ENCODE assay signal across 10 cellular contexts in the genomic region with DNA sequence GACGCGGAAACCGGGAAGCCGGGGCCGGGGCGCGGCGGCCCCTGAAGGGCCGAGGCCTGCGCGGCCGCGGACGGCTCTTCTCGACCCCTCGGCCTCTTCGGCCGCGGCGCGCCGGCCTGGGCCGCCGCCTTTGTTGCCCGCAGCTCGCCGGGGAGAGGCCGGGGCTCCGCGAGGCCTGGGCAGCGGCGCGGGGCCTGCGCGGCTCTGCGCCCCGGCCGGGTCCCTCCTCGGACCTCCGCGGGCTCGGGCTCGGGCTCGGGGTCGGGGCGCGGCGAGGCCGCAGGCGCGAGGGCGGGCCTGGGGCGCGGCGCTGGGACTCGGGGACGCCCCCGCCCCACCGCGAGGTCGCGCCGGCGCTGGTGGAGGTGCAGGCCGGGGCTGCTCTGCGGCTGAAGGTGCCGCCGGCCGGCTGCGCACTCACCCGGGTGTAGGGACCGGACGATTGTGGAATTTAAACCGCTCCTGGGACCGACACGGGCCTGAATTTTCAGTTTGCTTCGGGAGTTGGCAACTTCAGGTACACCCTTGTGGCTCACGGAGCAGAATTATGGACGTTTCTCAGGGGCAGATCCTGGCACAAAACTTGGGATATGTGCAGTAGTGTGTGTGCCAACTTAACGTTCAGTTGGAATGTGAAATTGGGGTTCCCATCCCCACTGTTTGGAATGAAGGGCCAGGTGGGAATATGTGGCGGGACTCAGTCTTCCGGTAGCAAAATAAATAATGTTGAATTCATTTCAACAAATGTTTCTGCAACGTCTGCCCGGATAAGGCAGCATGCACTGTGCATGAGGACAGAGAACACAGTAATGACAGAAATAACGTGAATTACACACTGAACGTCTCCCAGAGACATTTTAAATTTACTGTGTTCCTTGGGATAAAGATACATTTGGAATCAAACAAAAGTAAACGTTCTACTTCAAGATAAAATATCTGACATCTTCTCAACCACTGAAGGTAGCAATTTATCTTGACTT. TPM values are rescaled to one million over a fixed set of nuclear protein-coding genes. Genes with fewer than 3 reads are reported as not detected.
DNase-seq lines count a peak whose midpoint lies in the region; ATAC-seq and TF ChIP-seq lines count a peak whose summit lies in the region.
"Had no signal": no experiment of that assay in that cellular context is flagged by ENCODE, and none has a peak within 500 bp of the region (broad histone marks: within the 10 kb centered on the region; RNA-seq: fewer than 3 reads in every experiment).

No MANE protein-coding gene starts in this region.

- peaks cover 0 to 5% (median 0%) of the 10 kb centered on the region in 5 donors for H3K36me3 Mint-ChIP-seq in naive thymus-derived CD4-positive, alpha-beta T cell

- H3K9me3 ChIP-seq in WERI-Rb-1 (ENCODE audit: severe bottlenecking) = no peaks in the 10 kb centered on the region
- no peaks in the 10 kb centered on the region for H3K9me3 ChIP-seq in fibroblast of lung (ENCODE audit: control insufficient read depth, insufficient read depth, low read depth, low read length)
- no peaks in the 10 kb centered on the region for H3K9me3 ChIP-seq in naive thymus-derived CD4-positive, alpha-beta T cell (ENCODE audit: control insufficient read depth in 2 of 3, low read length in 3 of 3)
- H3K9me3 ChIP-seq: neutrophil had no signal

- DNase-seq in NCI-H2107 treated with DMSO at 0.1 percent for 48 hours (lab: John Stamatoyannopoulos, UW; ENCODE audit: unreplicated experiment) = peak; percentile 31
- no peak for DNase-seq in NCI-H2107 (lab: John Stamatoyannopoulos, UW)
- peak; percentile 85 for DNase-seq in GM20000 (ENCODE audit: low spot score)
- no peak for DNase-seq in WERI-Rb-1
- DNase-seq in fibroblast of lung (ENCODE audit: low read depth in 2 of 2) = peak; percentile 46
- DNase-seq in naive thymus-derived CD4-positive, alpha-beta T cell = peak in 4 of 9 donors; percentile 2 to 62 (median 8)
- no peak for DNase-seq in NCI-H128 (lab: John Stamatoyannopoulos, UW; ENCODE audit: unreplicated experiment)
- DNase-seq: DND-41 had no signal

- peaks cover 52% of the 10 kb centered on the region for H3K79me2 ChIP-seq in fibroblast of lung (ENCODE audit: control insufficient read depth, insufficient read depth, low read length)

- intact Hi-C loops in naive thymus-derived CD4-positive, alpha-beta T cell (cut with micrococcal nuclease) = loop anchor here (2.0 to 10.0 kb wide), 2 partner anchors 85 to 145 kb away; a partner anchor contains a TSS

- H3K27me3 ChIP-seq in WERI-Rb-1 (ENCODE audit: insufficient read depth, low read depth, severe bottlenecking) (no peaks in the 10 kb centered on the region), fibroblast of lung (ENCODE audit: control insufficient read depth, insufficient read depth, low read length) (no peaks in the 10 kb centered on the region)
- H3K27me3 ChIP-seq in naive thymus-derived CD4-positive, alpha-beta T cell (ENCODE audit: control insufficient read depth in 2 of 2, insufficient read depth in 2 of 2, low read length in 2 of 2) = no peaks in the 10 kb centered on the region

- peak overlapping the region; percentile 96 for H3K4me2 ChIP-seq in fibroblast of lung (ENCODE audit: extremely low read depth, insufficient read depth, low read length)

- no peaks in the 10 kb centered on the region for H3K36me3 ChIP-seq in WERI-Rb-1
- peaks cover 2% of the 10 kb centered on the region for H3K36me3 ChIP-seq in fibroblast of lung (ENCODE audit: control insufficient read depth, insufficient read depth, low read length)
- H3K36me3 ChIP-seq in naive thymus-derived CD4-positive, alpha-beta T cell (ENCODE audit: control insufficient read depth in 2 of 3, insufficient read depth in 3 of 3, low read length in 3 of 3) = no peaks in the 10 kb centered on the region
- H3K36me3 ChIP-seq: neutrophil had no signal

- peaks cover 10 to 29% (median 26%) of the 10 kb centered on the region in 7 donors for H3K4me1 Mint-ChIP-seq in naive thymus-derived CD4-positive, alpha-beta T cell

- TF ChIP-seq CTCF in GM20000 (IDR thresholded peaks at IDR 0.05; ENCODE audit: extremely low read depth, missing control alignments) (no peak), WERI-Rb-1 (IDR thresholded peaks at IDR 0.05; ENCODE audit: low read depth, low read length) (no peak), fibroblast of lung (conservative IDR thresholded peaks at IDR 0.05 in 1 of 2, IDR thresholded peaks at IDR 0.05 in 1 of 2; ENCODE audit: low read depth in 1 of 2, low read length in 2 of 2) (no peak)

- ATAC-seq in HG03521 (IDR thresholded peaks at IDR 0.05; ENCODE audit: unreplicated experiment) = peak; percentile 40
- ATAC-seq in naive thymus-derived CD4-positive, alpha-beta T cell = peak; percentile 28

- H3K27ac ChIP-seq in WERI-Rb-1 (peak overlapping the region; percentile 71), fibroblast of lung (ENCODE audit: insufficient read depth, low read length) (peak overlapping the region; percentile 78)
- H3K27ac ChIP-seq in naive thymus-derived CD4-positive, alpha-beta T cell (ENCODE audit: low read depth, low read length) = no peak overlapping the region
- H3K27ac ChIP-seq: neutrophil had no signal

- H3K4me3 Mint-ChIP-seq in naive thymus-derived CD4-positive, alpha-beta T cell = peak overlapping the region; percentile 84 to 93 (median 88)

- peaks cover 13 to 51% (median 37%) of the 10 kb centered on the region in 5 donors for H3K27me3 Mint-ChIP-seq in naive thymus-derived CD4-positive, alpha-beta T cell

- H4K20me1 ChIP-seq in fibroblast of lung (ENCODE audit: control insufficient read depth, extremely low read depth, insufficient read depth, low read length) = no peaks in the 10 kb centered on the region

- CTCF ChIA-PET in naive thymus-derived CD4-positive, alpha-beta T cell (lab: Charles Lee) = no interaction called here

- H3K9me3 Mint-ChIP-seq in naive thymus-derived CD4-positive, alpha-beta T cell = peaks cover 0 to 4% (median 0%) of the 10 kb centered on the region in 11 donors

- H2AFZ ChIP-seq in fibroblast of lung (ENCODE audit: low read length) = peak overlapping the region; percentile 20

- peak overlapping the region in 7 of 9 donors; percentile 4 to 92 (median 46) for H3K27ac Mint-ChIP-seq in naive thymus-derived CD4-positive, alpha-beta T cell

- peak overlapping the region; percentile 85 for H3K9ac ChIP-seq in fibroblast of lung (ENCODE audit: insufficient read depth, low read length)

- POLR2A ChIA-PET in naive thymus-derived CD4-positive, alpha-beta T cell (lab: Charles Lee) = no interaction called here

- H3K4me3 ChIP-seq in WERI-Rb-1 (ENCODE audit: low read depth, low read length) (peak overlapping the region; percentile 69), fibroblast of lung (replicated peaks in 1 of 4; ENCODE audit: control extremely low read depth in 1 of 4, insufficient read depth in 1 of 4, low read depth in 3 of 4, low read length in 4 of 4) (peak overlapping the region; percentile 85 to 98 (median 94))
- H3K4me3 ChIP-seq in naive thymus-derived CD4-positive, alpha-beta T cell (ENCODE audit: low read length) = peak overlapping the region; percentile 48

- H3K4me1 ChIP-seq in fibroblast of lung (ENCODE audit: control insufficient read depth, extremely low read depth, insufficient read depth, low read length) = peaks cover 13% of the 10 kb centered on the region
- no peaks in the 10 kb centered on the region for H3K4me1 ChIP-seq in naive thymus-derived CD4-positive, alpha-beta T cell (ENCODE audit: control insufficient read depth in 2 of 2, insufficient read depth in 2 of 2, low read length in 2 of 2)

RNA-seq across cellular contexts. Expression of a gene that starts 0.8 kb away (rescaled TPM):
- total RNA-seq in fibroblast of lung = 37.0 and 44.1 TPM in 2 replicates
- polyA plus RNA-seq in fibroblast of lung = 34.1 and 38.6 TPM in 2 replicates
- 24.0 and 27.6 TPM in 2 replicates for polyA plus RNA-seq in fibroblast of lung (2012)
- polyA minus RNA-seq in fibroblast of lung (ENCODE audit: low replicate concordance) = 41.1 and 62.1 TPM in 2 replicates
- 1 to 10 TPM; 1.8 to 4.6 (median 4.2) TPM for total RNA-seq in naive thymus-derived CD4-positive, alpha-beta T cell
- 1 to 10 TPM in 1 of 2 donors, under 1 TPM in 1; 0.52 to 1.4 TPM for polyA plus RNA-seq in naive thymus-derived CD4-positive, alpha-beta T cell

Comparison
In these comparisons a context has a peak if more than half of its experiments do, and no peak if none do; other contexts are left out.
1. DNase-seq: peak in NCI-H2107 treated with DMSO at 0.1 percent for 48 hours (single experiment), GM20000 (single experiment) and fibroblast of lung (2 of 2); none in NCI-H2107 (single experiment), WERI-Rb-1 (single experiment) and NCI-H128 (single experiment).
2. Peak in every context shown above with its lines, with median percentiles within 50 percentile points of each other: H3K4me3 ChIP-seq.